23 cellular contexts compared by ENCODE assay signal in genomic region chr10:108629843-108630242, GRCh38.
A peak's percentile ranks its signal among the peaks of the same experiment; 100 is the strongest.
DNase-seq lines count a peak whose midpoint lies in the region; ATAC-seq and TF ChIP-seq lines count a peak whose summit lies in the region.
"Had no signal": no experiment of that assay in that cellular context is flagged by ENCODE, and none has a peak within 500 bp of the region (broad histone marks: within the 10 kb centered on the region; RNA-seq: fewer than 3 reads in every experiment).

No MANE protein-coding gene starts in this region.

- DNase-seq in HS-5 (ENCODE audit: low read depth) (peak; percentile 44), choroid plexus epithelial cell (ENCODE audit: low read depth) (peak; percentile 41), right lobe of liver (peak in 1 of 3 donors; percentile 48), NCI-H2227 (lab: John Stamatoyannopoulos, UW; ENCODE audit: unreplicated experiment) (no peak), HFFc6 (no peak), WERI-Rb-1 (no peak), coronary artery (ENCODE audit: low spot score) (no peak)
- DNase-seq: activated CD4-positive, alpha-beta T cell treated with anti-CD3 and anti-CD28 coated beads, Interleukin-2, amount 10 ng/mL, durations not matched to agents 24 days and 14 days; activated CD8-positive, alpha-beta memory T cell treated with anti-CD3 and anti-CD28 coated beads, Interleukin-2, amount 10 ng/mL, durations not matched to agents 7 days and 5 days; activated naive CD4-positive, alpha-beta T cell treated with anti-CD3 and anti-CD28 coated beads, Interleukin-2, amount 10 ng/mL, durations not matched to agents 7 days and 5 days; esophagus squamous epithelium; Kasumi-1; mesendoderm; NCI-H1105; NCI-H2029; NCI-H345; retina; SJCRH30 had no signal

- peak; percentile 98 to 100 (median 100) for ATAC-seq in right lobe of liver
- ATAC-seq: activated CD8-positive, alpha-beta memory T cell treated with anti-CD3 and anti-CD28 coated beads, Interleukin-2, amount 10 ng/mL, durations not matched to agents 7 days and 5 days; HCT116 had no signal

- no peaks in the 10 kb centered on the region for H3K36me3 Mint-ChIP-seq in HFFc6 (ENCODE audit: low read depth)
- H3K36me3 Mint-ChIP-seq: activated CD8-positive, alpha-beta memory T cell treated with anti-CD3 and anti-CD28 coated beads, Interleukin-2, amount 10 ng/mL, durations not matched to agents 7 days and 5 days; activated naive CD4-positive, alpha-beta T cell treated with anti-CD3 and anti-CD28 coated beads, Interleukin-2, amount 10 ng/mL, durations not matched to agents 7 days and 5 days; CD14-positive monocyte; type B pancreatic cell had no signal

- H3K4me1 ChIP-seq in BLaER1 treated with 17β-estradiol and CSF1 and Interleukin-3, amounts not matched to agents 10 nM and 100 nM: peaks cover 33 to 39% (median 36%) of the 10 kb centered on the region in 10 experiments
- peaks cover 0 to 11% (median 0%) of the 10 kb centered on the region in 4 donors for H3K4me1 ChIP-seq in right lobe of liver
- H3K4me1 ChIP-seq: esophagus squamous epithelium, SJCRH30 had no signal

- H3K27me3 Mint-ChIP-seq in HFFc6 (ENCODE audit: insufficient read depth): no peaks in the 10 kb centered on the region; the same call in 1 of the 2 replicates
- H3K27me3 Mint-ChIP-seq: activated CD4-positive, alpha-beta T cell treated with anti-CD3 and anti-CD28 coated beads, Interleukin-2, amount 10 ng/mL, durations not matched to agents 24 days and 14 days; activated CD8-positive, alpha-beta memory T cell treated with anti-CD3 and anti-CD28 coated beads, Interleukin-2, amount 10 ng/mL, durations not matched to agents 7 days and 5 days; activated naive CD4-positive, alpha-beta T cell treated with anti-CD3 and anti-CD28 coated beads, Interleukin-2, amount 10 ng/mL, durations not matched to agents 7 days and 5 days; type B pancreatic cell had no signal

- 10% methylated on average over 3 of the region's 3 CpGs for WGBS in right lobe of liver (ENCODE audit: insufficient coverage, low coverage, low lambda C conversion rate, missing lambda C conversion rate)

- H3K9ac ChIP-seq in BLaER1 treated with 17β-estradiol and CSF1 and Interleukin-3, amounts not matched to agents 10 nM and 100 nM: no peak overlapping the region

- H3K9me3 Mint-ChIP-seq in HFFc6: peaks cover 8% of the 10 kb centered on the region
- H3K9me3 Mint-ChIP-seq: activated CD4-positive, alpha-beta T cell treated with anti-CD3 and anti-CD28 coated beads, Interleukin-2, amount 10 ng/mL, durations not matched to agents 24 days and 14 days; activated naive CD4-positive, alpha-beta T cell treated with anti-CD3 and anti-CD28 coated beads, Interleukin-2, amount 10 ng/mL, durations not matched to agents 7 days and 5 days; T-helper 1 cell treated with Interleukin-12 subunit alpha and Interleukin-12 subunit beta and Interleukin-4 antibody, amounts not matched to agents 30 μg/mL and 1 μg/mL, for 36 hours; type B pancreatic cell had no signal

- no peak overlapping the region for H3K4me3 ChIP-seq in BLaER1 treated with 17β-estradiol and CSF1 and Interleukin-3, amounts not matched to agents 10 nM and 100 nM
- H3K4me3 ChIP-seq in choroid plexus epithelial cell (ENCODE audit: low read depth, low read length): no peak overlapping the region
- no peak overlapping the region for H3K4me3 ChIP-seq in right lobe of liver
- no peak overlapping the region for H3K4me3 ChIP-seq in WERI-Rb-1 (ENCODE audit: low read depth, low read length)
- no peak overlapping the region for H3K4me3 ChIP-seq in coronary artery
- H3K4me3 ChIP-seq: esophagus squamous epithelium, SJCRH30 had no signal

- no peak for TF ChIP-seq CTCF in choroid plexus epithelial cell (conservative IDR thresholded peaks at IDR 0.05; ENCODE audit: low read depth, low read length)
- TF ChIP-seq CTCF in right lobe of liver (IDR thresholded peaks at IDR 0.05): peak; percentile 54 to 69 (median 60)
- no peak; the same call in 1 of the 2 replicates for TF ChIP-seq CTCF in HFFc6 (IDR thresholded peaks at IDR 0.05)
- TF ChIP-seq CTCF in WERI-Rb-1 (IDR thresholded peaks at IDR 0.05; ENCODE audit: low read depth, low read length): no peak
- TF ChIP-seq CTCF in coronary artery (IDR thresholded peaks at IDR 0.05): no peak

- H4K20me1 ChIP-seq in BLaER1 treated with 17β-estradiol and CSF1 and Interleukin-3, amounts not matched to agents 10 nM and 100 nM: no peaks in the 10 kb centered on the region

- H3K27ac ChIP-seq in BLaER1 treated with 17β-estradiol and CSF1 and Interleukin-3, amounts not matched to agents 10 nM and 100 nM: no peak overlapping the region; a peak in 1 of 22 replicates
- H3K27ac ChIP-seq in right lobe of liver (no peak overlapping the region), WERI-Rb-1 (no peak overlapping the region), coronary artery (no peak overlapping the region)
- H3K27ac ChIP-seq: esophagus squamous epithelium, SJCRH30 had no signal

- H3K4me1 Mint-ChIP-seq in HFFc6 (ENCODE audit: low read depth): peaks cover 4% of the 10 kb centered on the region; the same call in 1 of the 2 replicates
- H3K4me1 Mint-ChIP-seq: activated CD4-positive, alpha-beta T cell treated with anti-CD3 and anti-CD28 coated beads, Interleukin-2, amount 10 ng/mL, durations not matched to agents 24 days and 14 days; activated CD8-positive, alpha-beta memory T cell treated with anti-CD3 and anti-CD28 coated beads, Interleukin-2, amount 10 ng/mL, durations not matched to agents 7 days and 5 days; activated naive CD4-positive, alpha-beta T cell treated with anti-CD3 and anti-CD28 coated beads, Interleukin-2, amount 10 ng/mL, durations not matched to agents 7 days and 5 days; CD14-positive monocyte had no signal

- H3K27me3 ChIP-seq in BLaER1 treated with 17β-estradiol and CSF1 and Interleukin-3, amounts not matched to agents 10 nM and 100 nM: no peaks in the 10 kb centered on the region
- H3K27me3 ChIP-seq in right lobe of liver (no peaks in the 10 kb centered on the region), WERI-Rb-1 (ENCODE audit: insufficient read depth, low read depth, severe bottlenecking) (no peaks in the 10 kb centered on the region)
- H3K27me3 ChIP-seq: esophagus squamous epithelium, SJCRH30 had no signal

- no peak overlapping the region for H3K27ac Mint-ChIP-seq in HFFc6
- H3K27ac Mint-ChIP-seq: activated CD4-positive, alpha-beta T cell treated with anti-CD3 and anti-CD28 coated beads, Interleukin-2, amount 10 ng/mL, durations not matched to agents 24 days and 14 days; activated CD8-positive, alpha-beta memory T cell treated with anti-CD3 and anti-CD28 coated beads, Interleukin-2, amount 10 ng/mL, durations not matched to agents 7 days and 5 days; activated naive CD4-positive, alpha-beta T cell treated with anti-CD3 and anti-CD28 coated beads, Interleukin-2, amount 10 ng/mL, durations not matched to agents 7 days and 5 days; T-helper 1 cell treated with Interleukin-12 subunit alpha and Interleukin-12 subunit beta and Interleukin-4 antibody, amounts not matched to agents 30 μg/mL and 1 μg/mL, for 36 hours; type B pancreatic cell had no signal

- TF ChIP-seq POLR2A in right lobe of liver (IDR thresholded peaks at IDR 0.05): no peak

- peak overlapping the region in 8 of 11 experiments; percentile 63 to 77 (median 72); a peak in 15 of 22 replicates for H3K4me2 ChIP-seq in BLaER1 treated with 17β-estradiol and CSF1 and Interleukin-3, amounts not matched to agents 10 nM and 100 nM

- no peaks in the 10 kb centered on the region for H3K36me3 ChIP-seq in BLaER1 treated with 17β-estradiol and CSF1 and Interleukin-3, amounts not matched to agents 10 nM and 100 nM
- H3K36me3 ChIP-seq in right lobe of liver: no peaks in the 10 kb centered on the region
- no peaks in the 10 kb centered on the region for H3K36me3 ChIP-seq in WERI-Rb-1
- H3K36me3 ChIP-seq: esophagus squamous epithelium, SJCRH30 had no signal

- intact Hi-C loops in right lobe of liver (cut with DNase I): no loop called here

- no peaks in the 10 kb centered on the region for H3K9me3 ChIP-seq in BLaER1 treated with 17β-estradiol and CSF1 and Interleukin-3, amounts not matched to agents 10 nM and 100 nM (replicated peaks in 1 of 11)
- H3K9me3 ChIP-seq in right lobe of liver: no peaks in the 10 kb centered on the region
- no peaks in the 10 kb centered on the region for H3K9me3 ChIP-seq in WERI-Rb-1 (ENCODE audit: severe bottlenecking)
- H3K9me3 ChIP-seq: esophagus squamous epithelium, SJCRH30 had no signal

- H3K4me3 Mint-ChIP-seq in HFFc6: no peak overlapping the region
- H3K4me3 Mint-ChIP-seq: activated CD4-positive, alpha-beta T cell treated with anti-CD3 and anti-CD28 coated beads, Interleukin-2, amount 10 ng/mL, durations not matched to agents 24 days and 14 days; activated CD8-positive, alpha-beta memory T cell treated with anti-CD3 and anti-CD28 coated beads, Interleukin-2, amount 10 ng/mL, durations not matched to agents 7 days and 5 days; activated naive CD4-positive, alpha-beta T cell treated with anti-CD3 and anti-CD28 coated beads, Interleukin-2, amount 10 ng/mL, durations not matched to agents 7 days and 5 days; CD14-positive monocyte; T-helper 1 cell treated with Interleukin-12 subunit alpha and Interleukin-12 subunit beta and Interleukin-4 antibody, amounts not matched to agents 30 μg/mL and 1 μg/mL, for 36 hours; type B pancreatic cell had no signal

Comparison
In these comparisons a context has a peak if more than half of its experiments do, and no peak if none do; other contexts are left out.
1. DNase-seq: peak in HS-5 (single experiment) and choroid plexus epithelial cell (single experiment); none in NCI-H2227 (single experiment), HFFc6 (single experiment), WERI-Rb-1 (single experiment) and coronary artery (single experiment).
2. CTCF ChIP-seq: peak in right lobe of liver (4 of 4); none in choroid plexus epithelial cell (single experiment), HFFc6 (single experiment), WERI-Rb-1 (single experiment) and coronary artery (single experiment).